Comparison of ENCODE assay signal across 38 cellular contexts in genomic region chr19:52102782-52103181, GRCh38.
"Had no signal": no experiment of that assay in that cellular context is flagged by ENCODE, and none has a peak within 500 bp of the region (broad histone marks: within the 10 kb centered on the region; RNA-seq: fewer than 3 reads in every experiment).

No MANE protein-coding gene starts in this region.

- H3K27ac ChIP-seq: adrenal gland, ascending aorta, body of pancreas, brain microvascular endothelial cell, breast epithelium, cardiac muscle cell had no signal

- H3K4me1 ChIP-seq: ascending aorta, body of pancreas, breast epithelium had no signal

- H3K36me3 ChIP-seq: adrenal gland, ascending aorta, brain microvascular endothelial cell, breast epithelium, cardiac muscle cell had no signal

- H3K27ac Mint-ChIP-seq: activated naive CD4-positive, alpha-beta T cell treated with anti-CD3 and anti-CD28 coated beads for 36 hours; activated naive CD4-positive, alpha-beta T cell treated with anti-CD3 and anti-CD28 coated beads, Interleukin-2, amount 10 ng/mL, durations not matched to agents 7 days and 5 days; activated naive CD4-positive, alpha-beta T cell treated with anti-CD3 and anti-CD28 coated beads, Interleukin-2, amount 50 U/mL, for 24 hours; activated naive CD8-positive, alpha-beta T cell; activated naive CD8-positive, alpha-beta T cell treated with anti-CD3 and anti-CD28 coated beads for 36 hours; activated naive CD8-positive, alpha-beta T cell treated with anti-CD3 and anti-CD28 coated beads, Interleukin-2, amount 10 ng/mL, durations not matched to agents 7 days and 5 days; activated naive CD8-positive, alpha-beta T cell treated with anti-CD3 and anti-CD28 coated beads, Interleukin-2, amount 50 U/mL, for 24 hours; activated T-cell treated with anti-CD3 and anti-CD28 coated beads, Interleukin-2, amount 50 U/mL, for 24 hours; activated T-cell treated with anti-CD3 and anti-CD28 coated beads, Interleukin-2, amount 50 U/mL, for 72 hours; activated T-helper 1 cell treated with anti-CD3 and anti-CD28 coated beads, Interleukin-12 subunit alpha, Interleukin-12 subunit beta, Interleukin-2, Interleukin-4 antibody, amounts not matched to agents 30 ng/mL and 10 ng/mL and 1 ng/mL, durations not matched to agents 14 hours and 24 hours and 36 hours; activated T-helper 17 cell treated with anti-CD3 and anti-CD28 coated beads, Interleukin-2, amount 50 U/mL, for 72 hours; activated T-helper 2 cell treated with anti-CD3 and anti-CD28 coated beads, Interferon-gamma antibody, Interleukin-2, Interleukin-4, amounts not matched to agents 10 μg/mL and 5 μg/mL and 100 μg/mL, durations not matched to agents 14 hours and 24 hours and 36 hours; brain had no signal

- ATAC-seq: activated naive CD8-positive, alpha-beta T cell treated with anti-CD3 and anti-CD28 coated beads, Interleukin-2, amount 50 U/mL, for 24 hours; activated T-cell treated with anti-CD3 and anti-CD28 coated beads, Interleukin-2, amount 50 U/mL, for 4 hours; activated T-cell treated with anti-CD3 and anti-CD28 coated beads, Interleukin-2, amount 50 U/mL, for 72 hours; activated T-helper 17 cell treated with anti-CD3 and anti-CD28 coated beads, Interleukin-2, amount 50 U/mL, for 72 hours; body of pancreas had no signal

- DNase-seq: activated effector memory CD4-positive, alpha-beta T cell treated with anti-CD3 and anti-CD28 coated beads, Interleukin-2, amount 50 U/mL, for 16 hours; activated effector memory CD4-positive, alpha-beta T cell treated with Interleukin-2 at 50 U/mL for 16 hours; activated gamma-delta T cell; activated gamma-delta T cell treated with Interleukin-2 at 50 U/mL for 16 hours; activated naive CD4-positive, alpha-beta T cell; activated naive CD4-positive, alpha-beta T cell treated with anti-CD3 and anti-CD28 coated beads for 36 hours; activated naive CD4-positive, alpha-beta T cell treated with anti-CD3 and anti-CD28 coated beads, Interleukin-2, amount 10 ng/mL, durations not matched to agents 7 days and 5 days; activated naive CD4-positive, alpha-beta T cell treated with anti-CD3 and anti-CD28 coated beads, Interleukin-2, amount 50 U/mL, for 16 hours; activated naive CD4-positive, alpha-beta T cell treated with Interleukin-2 at 50 U/mL for 16 hours; activated naive CD8-positive, alpha-beta T cell treated with anti-CD3 and anti-CD28 coated beads for 36 hours; activated naive CD8-positive, alpha-beta T cell treated with anti-CD3 and anti-CD28 coated beads, Interleukin-2, amount 10 ng/mL, durations not matched to agents 7 days and 5 days; activated naive CD8-positive, alpha-beta T cell treated with anti-CD3 and anti-CD28 coated beads, Interleukin-2, amount 50 U/mL, for 24 hours; activated T-cell treated with anti-CD3 and anti-CD28 coated beads, Interleukin-2, amount 50 U/mL, for 24 hours; activated T-cell treated with anti-CD3 and anti-CD28 coated beads, Interleukin-2, amount 50 U/mL, for 4 hours; activated T-cell treated with anti-CD3 and anti-CD28 coated beads, Interleukin-2, amount 50 U/mL, for 48 hours; activated T-cell treated with anti-CD3 and anti-CD28 coated beads, Interleukin-2, amount 50 U/mL, for 72 hours; adrenal gland; amniotic stem cell; amygdala; anterior cingulate cortex; aorta; body of pancreas; brain microvascular endothelial cell; caudate nucleus; central memory CD4-positive, alpha-beta T cell; cerebellar nuclear complex had no signal

- FAIRE-seq: astrocyte, bronchial epithelial cell, colon had no signal

- H3K4me3 ChIP-seq: adrenal gland, ascending aorta, body of pancreas, breast epithelium, cardiac muscle cell had no signal
